ENCODE assay signal across 19 cellular contexts in the genomic region with DNA sequence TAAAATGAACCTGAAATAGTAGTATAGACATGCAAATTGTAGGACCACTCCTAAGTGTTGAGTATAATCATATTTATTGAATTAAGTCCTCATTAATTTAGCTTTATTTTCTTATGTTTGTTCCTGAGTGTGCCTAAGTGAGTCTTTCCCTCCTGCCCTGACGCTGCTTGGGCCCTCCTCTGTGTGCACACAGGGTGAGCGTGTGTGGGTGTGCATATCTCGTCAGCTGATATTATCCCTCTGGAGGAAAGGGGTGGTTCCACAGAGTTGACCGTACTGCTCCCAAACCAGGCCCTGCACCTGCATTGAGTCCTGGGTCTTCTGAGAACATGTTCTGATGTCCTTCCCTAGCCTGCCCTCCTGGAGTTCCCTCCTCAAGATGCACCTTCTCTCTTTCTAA. TPM values are rescaled to one million over a fixed set of nuclear protein-coding genes. Genes with fewer than 3 reads are reported as not detected.
DNase-seq lines count a peak whose midpoint lies in the region; ATAC-seq, FAIRE-seq and TF ChIP-seq lines count a peak whose summit lies in the region.
"Had no signal": no experiment of that assay in that cellular context is flagged by ENCODE, and none has a peak within 500 bp of the region (broad histone marks: within the 10 kb centered on the region; RNA-seq: fewer than 3 reads in every experiment).

No MANE protein-coding gene starts in this region.

- H3K4me3 ChIP-seq in BLaER1 treated with 17β-estradiol and CSF1 and Interleukin-3, amounts not matched to agents 10 nM and 100 nM, result no peak overlapping the region
- H3K4me3 ChIP-seq in K562 (no peak overlapping the region), trophoblast cell (ENCODE audit: low read depth, low read length) (no peak overlapping the region), ascending aorta (no peak overlapping the region)
- H3K4me3 ChIP-seq: GM12878, GM23248, HAP-1 had no signal

- no peak for TF ChIP-seq EP300 in K562 (IDR thresholded peaks at IDR 0.05; ENCODE audit: low read length)

- DNase-seq in K562 (ENCODE audit: extremely low read depth in 1 of 4, low spot score in 3 of 4), result peak in 2 of 4 experiments; percentile 19 to 34
- DNase-seq in trophoblast cell, result no peak
- DNase-seq in naive thymus-derived CD8-positive, alpha-beta T cell, result no peak
- no peak for DNase-seq in ascending aorta (ENCODE audit: low spot score in 2 of 2)
- DNase-seq in islet precursor cell, result no peak
- DNase-seq: CD4-positive, alpha-beta T cell; CD8-positive, alpha-beta memory T cell; DMS 273 treated with DMSO at 0.1 percent for 48 hours; DMS79; EL; GDM1; GM23248; HFFc6 had no signal

- H4K8ac ChIP-seq in trophoblast cell (ENCODE audit: low read depth, low read length), result no peak overlapping the region

- no peak for TF ChIP-seq CTCF in K562 (IDR thresholded peaks at IDR 0.05 in 2 of 3, conservative IDR thresholded peaks at IDR 0.05 in 1 of 3; ENCODE audit: insufficient read depth in 2 of 3, low read depth in 1 of 3, low read length in 3 of 3)
- TF ChIP-seq CTCF in ascending aorta (IDR thresholded peaks at IDR 0.05), result no peak

- no peak overlapping the region for H3K4ac ChIP-seq in trophoblast cell (ENCODE audit: low read depth, low read length)

- no TSS peak for BruUV-seq in K562 (replicated peaks; lab: Mats Ljungman, UMichigan)

- peaks cover 38 to 69% (median 52%) of the 10 kb centered on the region in 11 experiments for H3K9me3 ChIP-seq in BLaER1 treated with 17β-estradiol and CSF1 and Interleukin-3, amounts not matched to agents 10 nM and 100 nM (replicated peaks in 1 of 11)
- H3K9me3 ChIP-seq in K562 (replicated peaks; ENCODE audit: control insufficient read depth, insufficient read depth, low read depth, low read length) (no peaks in the 10 kb centered on the region), trophoblast cell (ENCODE audit: insufficient read depth, low read depth, low read length) (peaks cover 8% of the 10 kb centered on the region), ascending aorta (peaks cover 0 to 3% of the 10 kb centered on the region in 2 donors)

- peaks cover 4 to 19% (median 11%) of the 10 kb centered on the region in 9 donors for H3K9me3 Mint-ChIP-seq in naive thymus-derived CD8-positive, alpha-beta T cell

- H2BK120ac ChIP-seq in trophoblast cell (ENCODE audit: insufficient read depth, low read length, poor library complexity), result no peak overlapping the region

- H3K27me3 Mint-ChIP-seq in naive thymus-derived CD8-positive, alpha-beta T cell, result no peaks in the 10 kb centered on the region
- H3K27me3 Mint-ChIP-seq: CD4-positive, alpha-beta T cell had no signal

- FAIRE-seq in K562 (lab: Jason Lieb, UNC), result no peak
- FAIRE-seq: D721Med, GM12878, GM19239 had no signal

- 0 out of 22 replicates have a peak, but pooled peaks cover 0 to 6% (median 0%) of the 10 kb centered on the region in 11 experiments for H4K20me1 ChIP-seq in BLaER1 treated with 17β-estradiol and CSF1 and Interleukin-3, amounts not matched to agents 10 nM and 100 nM
- no peaks in the 10 kb centered on the region for H4K20me1 ChIP-seq in K562 (replicated peaks; ENCODE audit: control insufficient read depth, insufficient read depth, low read length)

- CTCF ChIA-PET in K562 (lab: Yijun Ruan, JAX; ENCODE audit: low intra/inter-chr PET ratio), result no interaction called here

- H3K27ac ChIP-seq in BLaER1 treated with 17β-estradiol and CSF1 and Interleukin-3, amounts not matched to agents 10 nM and 100 nM, result peak overlapping the region in 1 of 11 experiments; percentile 41; a peak in 2 of 22 replicates
- H3K27ac ChIP-seq in K562 (ENCODE audit: extremely low read depth, low read depth, low read length) (no peak overlapping the region), trophoblast cell (ENCODE audit: low read depth, low read length) (no peak overlapping the region), ascending aorta (no peak overlapping the region)
- H3K27ac ChIP-seq: GM23248 had no signal

- H3K14ac ChIP-seq in trophoblast cell (ENCODE audit: low read length), result no peak overlapping the region

- H4K12ac ChIP-seq in trophoblast cell (ENCODE audit: low read depth, low read length), result no peak overlapping the region

- POLR2A ChIA-PET in K562 (lab: Yijun Ruan, JAX), result interaction anchor here (0.6 to 2.2 kb wide), 3 partner anchors 14 to 150 kb away, joined by 3 to 6 read pairs (median 3); no protein-coding TSS in a partner anchor
- POLR2A ChIA-PET in naive thymus-derived CD8-positive, alpha-beta T cell (lab: Charles Lee), result no interaction called here

- H3K36me3 Mint-ChIP-seq in naive thymus-derived CD8-positive, alpha-beta T cell, result peaks cover 21 to 42% (median 30%) of the 10 kb centered on the region in 3 donors

- peaks cover 0 to 19% (median 10%) of the 10 kb centered on the region in 10 experiments; a peak in 13 of 20 replicates for H3K4me1 ChIP-seq in BLaER1 treated with 17β-estradiol and CSF1 and Interleukin-3, amounts not matched to agents 10 nM and 100 nM
- no peaks in the 10 kb centered on the region; a peak in 1 of 5 replicates for H3K4me1 ChIP-seq in K562 (replicated peaks in 1 of 2; ENCODE audit: control insufficient read depth in 2 of 2, insufficient read depth in 2 of 2, low read length in 2 of 2)
- peaks cover 0 to 6% of the 10 kb centered on the region in 2 experiments for H3K4me1 ChIP-seq in trophoblast cell (ENCODE audit: control insufficient read depth in 1 of 2, insufficient read depth in 2 of 2, low read length in 2 of 2)
- no peaks in the 10 kb centered on the region for H3K4me1 ChIP-seq in ascending aorta

- 23% methylated on average over 4 of the region's 4 CpGs for WGBS in K562 (ENCODE audit: insufficient coverage, low coverage, missing lambda C conversion rate)
- WGBS in trophoblast cell (ENCODE audit: extremely low coverage, insufficient coverage, insufficient read length), result no CpG with 5 or more reads among the region's 4 CpGs

- H2BK12ac ChIP-seq in trophoblast cell (ENCODE audit: low read length), result no peak overlapping the region

- peaks cover 25 to 66% (median 43%) of the 10 kb centered on the region in 11 experiments for H3K36me3 ChIP-seq in BLaER1 treated with 17β-estradiol and CSF1 and Interleukin-3, amounts not matched to agents 10 nM and 100 nM
- H3K36me3 ChIP-seq in K562 (ENCODE audit: control insufficient read depth, insufficient read depth, low read length) (no peaks in the 10 kb centered on the region), trophoblast cell (ENCODE audit: control insufficient read depth in 1 of 2, insufficient read depth in 2 of 2, low read length in 2 of 2) (peaks cover 4 to 10% of the 10 kb centered on the region in 2 experiments), ascending aorta (no peaks in the 10 kb centered on the region)
- H3K36me3 ChIP-seq: HAP-1 had no signal

- H2AFZ ChIP-seq in K562 (ENCODE audit: low read depth, low read length) (no peak overlapping the region), trophoblast cell (ENCODE audit: insufficient read depth, low read length, poor library complexity) (no peak overlapping the region)
- H2AFZ ChIP-seq: GM23248 had no signal

- ATAC-seq in K562, result peak; percentile 84
- no peak for ATAC-seq in naive thymus-derived CD8-positive, alpha-beta T cell
- ATAC-seq: GM12878 had no signal

- no peak overlapping the region for H2BK5ac ChIP-seq in trophoblast cell (ENCODE audit: low read depth, low read length, poor library complexity)

- H3K79me1 ChIP-seq in trophoblast cell (ENCODE audit: low read length), result peaks cover 2% of the 10 kb centered on the region

- H3K23ac ChIP-seq in trophoblast cell (ENCODE audit: low read length), result no peak overlapping the region

- intact Hi-C loops in K562 (cut with micrococcal nuclease) (no loop called here), ascending aorta (cut with DNase I) (no loop called here)

- no peak for TF ChIP-seq RAD21 in K562 (CRISPR knock-in tag; conservative IDR thresholded peaks at IDR 0.05 in 1 of 2, IDR thresholded peaks at IDR 0.05 in 1 of 2)

- H3K4me1 Mint-ChIP-seq in naive thymus-derived CD8-positive, alpha-beta T cell, result peaks cover 4 to 15% (median 9%) of the 10 kb centered on the region in 4 donors
- H3K4me1 Mint-ChIP-seq: CD14-positive monocyte had no signal

- H4K91ac ChIP-seq in trophoblast cell (ENCODE audit: low read depth, low read length), result no peak overlapping the region

- peak overlapping the region; percentile 9 for H3K18ac ChIP-seq in trophoblast cell (ENCODE audit: low read length)

- H3K79me2 ChIP-seq in K562 (ENCODE audit: control insufficient read depth, insufficient read depth, low read length) (peaks cover 2% of the 10 kb centered on the region; the same call in 1 of the 3 replicates), trophoblast cell (ENCODE audit: control insufficient read depth, insufficient read depth, low read length, poor library complexity) (no peaks in the 10 kb centered on the region)

- H2AK5ac ChIP-seq in trophoblast cell (ENCODE audit: low read length), result no peak overlapping the region

- peak overlapping the region in 1 of 10 donors; percentile 67 for H3K27ac Mint-ChIP-seq in naive thymus-derived CD8-positive, alpha-beta T cell
- H3K27ac Mint-ChIP-seq: CD14-positive monocyte; CD4-positive, alpha-beta T cell; CD8-positive, alpha-beta memory T cell; HFFc6 had no signal

- in situ Hi-C loops in K562 (cut with MboI), result no loop called here

- no peak for TF ChIP-seq POLR2A in K562 (conservative IDR thresholded peaks at IDR 0.05)

- no peaks in the 10 kb centered on the region for H3K27me3 ChIP-seq in BLaER1 treated with 17β-estradiol and CSF1 and Interleukin-3, amounts not matched to agents 10 nM and 100 nM
- no peaks in the 10 kb centered on the region for H3K27me3 ChIP-seq in K562 (ENCODE audit: control insufficient read depth in 2 of 2, insufficient read depth in 2 of 2, low read length in 2 of 2)
- H3K27me3 ChIP-seq in trophoblast cell (ENCODE audit: insufficient read depth, low read length), result no peaks in the 10 kb centered on the region
- H3K27me3 ChIP-seq in ascending aorta, result no peaks in the 10 kb centered on the region

- peak overlapping the region in 1 of 11 experiments; percentile 16; a peak in 1 of 22 replicates for H3K9ac ChIP-seq in BLaER1 treated with 17β-estradiol and CSF1 and Interleukin-3, amounts not matched to agents 10 nM and 100 nM
- H3K9ac ChIP-seq in K562 (ENCODE audit: insufficient read depth in 1 of 2, low read depth in 2 of 2, low read length in 2 of 2) (no peak overlapping the region), trophoblast cell (ENCODE audit: low read length) (no peak overlapping the region)
- H3K9ac ChIP-seq: GM23248 had no signal

- H3K4me2 ChIP-seq in BLaER1 treated with 17β-estradiol and CSF1 and Interleukin-3, amounts not matched to agents 10 nM and 100 nM, result peak overlapping the region in 7 of 11 experiments; percentile 10 to 67 (median 37); a peak in 12 of 22 replicates
- H3K4me2 ChIP-seq in K562 (ENCODE audit: insufficient read depth, low read length) (0 out of 2 replicates have a peak overlapping the region, but pooled peaks have one; percentile 6), trophoblast cell (ENCODE audit: low read length) (no peak overlapping the region)

- H3K9me1 ChIP-seq in K562 (ENCODE audit: control insufficient read depth, insufficient read depth, low read length), result no peaks in the 10 kb centered on the region

- H3K4me3 Mint-ChIP-seq in naive thymus-derived CD8-positive, alpha-beta T cell, result no peak overlapping the region
- H3K4me3 Mint-ChIP-seq: CD14-positive monocyte; CD4-positive, alpha-beta T cell; CD8-positive, alpha-beta memory T cell; HFFc6 had no signal

RNA-seq across cellular contexts. Expression of a gene that starts 28.0 kb away (rescaled TPM):
- total RNA-seq in K562 (2011; cell fraction: chromatin; rRNA removed; ENCODE audit: low replicate concordance), result 55.8 and 138 TPM in 2 replicates
- 31.7 and 40.0 TPM in 2 replicates for total RNA-seq in K562 (2011; cell fraction: nucleolus; rRNA removed)
- 43.3 and 43.6 TPM in 2 replicates for total RNA-seq in K562 (2011; cell fraction: nucleoplasm; rRNA removed)
- total RNA-seq in K562 (2014; rRNA removed), result 33.3 and 33.8 TPM in 2 replicates
- total RNA-seq in K562 (2014; rRNA removed; fragmentation: Illumina TruSeq; extraction: Trizol), result 50.4 and 52.4 TPM in 2 replicates
- total RNA-seq in K562 (2015; rRNA removed; fragmentation: Illumina TruSeq; extraction: Trizol), result 43.7 and 48.8 TPM in 2 replicates
- 42.5 and 46.9 TPM in 2 replicates for total RNA-seq in K562 (2021)
- polyA plus RNA-seq in K562 (2011; rRNA removed), result 8.7 and 9.4 TPM in 2 replicates
- polyA plus RNA-seq in K562 (2011; cell fraction: cytosol; rRNA removed), result 6.3 and 7.4 TPM in 2 replicates
- polyA plus RNA-seq in K562 (2011; cell fraction: nucleus; rRNA removed), result 9.1 and 13.4 TPM in 2 replicates
- polyA plus RNA-seq in K562 (2012), result 5.3 and 6.3 TPM in 2 replicates
- polyA plus RNA-seq in K562 (2014; fragmentation: Illumina TruSeq; extraction: Trizol), result 8.0 and 8.4 TPM in 2 replicates
- polyA plus RNA-seq in K562 (2014; fragmentation: Nextera tagmentation; extraction: Ambion mirVana), result 1 to 10 TPM; 1.2 to 4.2 TPM
- polyA plus RNA-seq in K562 (2014; rRNA removed), result 7.4 and 11.0 TPM in 2 replicates
- 95.3 and 111 TPM in 2 replicates for polyA minus RNA-seq in K562 (2011; rRNA and poly(A)+ RNA removed)
- 43.8 and 48.1 TPM in 2 replicates for polyA minus RNA-seq in K562 (2011; cell fraction: cytosol; rRNA and poly(A)+ RNA removed)
- polyA minus RNA-seq in K562 (2011; cell fraction: nucleus; rRNA and poly(A)+ RNA removed), result 31.8 and 41.5 TPM in 2 replicates
- polyA plus RNA-seq in trophoblast cell (2013), result 28.1 and 29.5 TPM in 2 replicates
- 10 to 100 TPM; 51.5 to 59.5 TPM for total RNA-seq in naive thymus-derived CD8-positive, alpha-beta T cell
- 10 to 100 TPM; 18.9 to 25.8 (median 24.2) TPM for polyA plus RNA-seq in naive thymus-derived CD8-positive, alpha-beta T cell
- 18.5 TPM for total RNA-seq in ascending aorta
